In the genomic region with DNA sequence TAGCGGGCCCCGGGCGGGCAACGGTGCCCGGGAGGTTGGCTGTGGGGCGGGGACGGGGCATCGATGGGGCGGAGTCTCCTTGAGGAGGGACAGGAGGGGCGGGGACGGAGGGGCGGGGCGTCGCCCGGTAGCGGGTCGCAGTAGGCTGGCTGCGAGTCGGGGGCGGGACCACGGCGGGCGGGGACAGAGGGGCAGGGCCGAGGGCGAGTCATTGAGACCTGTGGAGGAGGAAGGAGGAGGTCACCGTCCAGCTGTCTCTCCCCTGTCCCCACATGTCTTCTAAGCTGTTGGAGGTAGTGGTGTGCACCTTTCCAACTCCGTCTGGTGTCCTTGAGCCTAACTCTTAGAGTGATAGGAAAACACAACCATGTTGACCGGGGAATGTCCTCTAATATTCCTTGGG, we compare ENCODE assay signal across 8 cellular contexts. TPM values are rescaled to one million over a fixed set of nuclear protein-coding genes. Genes with fewer than 3 reads are reported as not detected.
DNase-seq lines count a peak whose midpoint lies in the region; ATAC-seq and TF ChIP-seq lines count a peak whose summit lies in the region.

A gene (minus strand): TSS at position 54 of the 403 bp plus-strand sequence. CDS start 284 bp downstream, outside the sequence.

- H3K9me3 Mint-ChIP-seq in neural crest cell, result no peaks in the 10 kb centered on the region
- H3K9me3 Mint-ChIP-seq in stimulated activated naive CD8-positive, alpha-beta T cell treated with anti-CD3 and anti-CD28 coated beads, Interleukin-15, amount 100 ng/mL, for 72 hours, result no peaks in the 10 kb centered on the region

- no peaks in the 10 kb centered on the region for H3K36me3 Mint-ChIP-seq in neural crest cell (ENCODE audit: low read depth)

- H3K27ac Mint-ChIP-seq in neural crest cell (ENCODE audit: unreplicated experiment), result peak within 1 kb of the TSS; percentile 95
- H3K27ac Mint-ChIP-seq in stimulated activated naive CD8-positive, alpha-beta T cell treated with anti-CD3 and anti-CD28 coated beads, Interleukin-15, amount 100 ng/mL, for 72 hours, result peak within 1 kb of the TSS; percentile 98

- H3K4me1 ChIP-seq in ES-I3 (ENCODE audit: insufficient read depth, low read length), result no peaks in the 10 kb centered on the region
- peaks cover 10% of the 10 kb centered on the region for H3K4me1 ChIP-seq in HAP-1
- no peaks in the 10 kb centered on the region for H3K4me1 ChIP-seq in MM.1S (ENCODE audit: low read length)
- H3K4me1 ChIP-seq in SJCRH30, result peaks cover 5% of the 10 kb centered on the region; the same call in 1 of the 2 replicates

- peaks cover 23% of the 10 kb centered on the region for H3K4me1 Mint-ChIP-seq in neural crest cell
- H3K4me1 Mint-ChIP-seq in stimulated activated naive CD8-positive, alpha-beta T cell treated with anti-CD3 and anti-CD28 coated beads, Interleukin-15, amount 100 ng/mL, for 72 hours, result peaks cover 45% of the 10 kb centered on the region

- H2AFZ ChIP-seq in MM.1S (ENCODE audit: low read length), result peak within 1 kb of the TSS; percentile 99

- H3K27ac ChIP-seq in MM.1S (ENCODE audit: low read length) (peak within 1 kb of the TSS; percentile 81), SJCRH30 (peak within 1 kb of the TSS; percentile 90)

- H3K79me2 ChIP-seq in MM.1S (ENCODE audit: low read length), result peaks cover 44% of the 10 kb centered on the region

- H3K36me3 ChIP-seq in ES-I3 (ENCODE audit: insufficient read depth, low read length), result no peaks in the 10 kb centered on the region
- H3K36me3 ChIP-seq in HAP-1 (replicated peaks), result no peaks in the 10 kb centered on the region
- H3K36me3 ChIP-seq in MM.1S (replicated peaks; ENCODE audit: insufficient read depth, low read length), result no peaks in the 10 kb centered on the region
- H3K36me3 ChIP-seq in SJCRH30, result no peaks in the 10 kb centered on the region

- no peaks in the 10 kb centered on the region for H3F3A ChIP-seq in MM.1S (ENCODE audit: insufficient read depth, low read length)

- H3K4me3 ChIP-seq in HAP-1 (peak within 1 kb of the TSS; percentile 95), MM.1S (ENCODE audit: low read length) (peak within 1 kb of the TSS; percentile 79), SJCRH30 (peak within 1 kb of the TSS; percentile 82), fibroblast of villous mesenchyme (ENCODE audit: low read depth, low read length) (peak within 1 kb of the TSS; percentile 85)

- TF ChIP-seq CTCF in MM.1S (IDR thresholded peaks at IDR 0.05; ENCODE audit: low read length) (no peak), fibroblast of villous mesenchyme (IDR thresholded peaks at IDR 0.05; ENCODE audit: insufficient read depth, low read depth, low read length) (no peak), neural crest cell (conservative IDR thresholded peaks at IDR 0.05) (no peak)

- H3K27me3 Mint-ChIP-seq in neural crest cell (ENCODE audit: low read depth), result no peaks in the 10 kb centered on the region
- H3K27me3 Mint-ChIP-seq in stimulated activated naive CD8-positive, alpha-beta T cell treated with anti-CD3 and anti-CD28 coated beads, Interleukin-15, amount 100 ng/mL, for 72 hours, result no peaks in the 10 kb centered on the region

- peak within 1 kb of the TSS; percentile 93 for H3K4me2 ChIP-seq in MM.1S (ENCODE audit: low read depth, low read length)

- peak within 1 kb of the TSS; percentile 99 for H3K4me3 Mint-ChIP-seq in neural crest cell
- peak within 1 kb of the TSS; percentile 95 to 97 for H3K4me3 Mint-ChIP-seq in stimulated activated naive CD8-positive, alpha-beta T cell treated with anti-CD3 and anti-CD28 coated beads, Interleukin-15, amount 100 ng/mL, for 72 hours

- ATAC-seq in stimulated activated naive CD8-positive, alpha-beta T cell treated with anti-CD3 and anti-CD28 coated beads, Interleukin-15, amount 100 ng/mL, for 72 hours, result peak; percentile 86

- H3K9me3 ChIP-seq in ES-I3 (ENCODE audit: control insufficient read depth, insufficient read depth, low read length) (no peaks in the 10 kb centered on the region), HAP-1 (no peaks in the 10 kb centered on the region), MM.1S (replicated peaks; ENCODE audit: insufficient read depth, low read length) (no peaks in the 10 kb centered on the region), SJCRH30 (replicated peaks) (no peaks in the 10 kb centered on the region)

- no peaks in the 10 kb centered on the region for H3K9me2 ChIP-seq in MM.1S (replicated peaks; ENCODE audit: insufficient read depth, low read length)

- no peaks in the 10 kb centered on the region for H4K20me1 ChIP-seq in MM.1S (ENCODE audit: insufficient read depth, low read length)

- no peaks in the 10 kb centered on the region for H3K27me3 ChIP-seq in HAP-1 (ENCODE audit: low read depth)
- peaks cover 18% of the 10 kb centered on the region for H3K27me3 ChIP-seq in MM.1S (replicated peaks; ENCODE audit: insufficient read depth, low read length)
- no peaks in the 10 kb centered on the region for H3K27me3 ChIP-seq in SJCRH30

- in situ Hi-C loops in HAP-1 (cut with MboI; ENCODE audit: low sequenced_read_pairs), result no loop called here

- H3K9ac ChIP-seq in ES-I3 (ENCODE audit: low read depth, low read length) (peak within 1 kb of the TSS; percentile 98), MM.1S (ENCODE audit: low read length) (peak within 1 kb of the TSS; percentile 75)

- peak; percentile 87 to 99 for DNase-seq in HAP-1 (ENCODE audit: low spot score in 2 of 2)
- peak; percentile 94 for DNase-seq in MM.1S
- peak; percentile 98 to 99 for DNase-seq in SJCRH30
- DNase-seq in activated gamma-delta T cell treated with anti-CD3 and anti-CD28 coated beads, Interleukin-2, amount 50 U/mL, for 16 hours (ENCODE audit: low read depth), result peak; percentile 96
- peak; percentile 96 for DNase-seq in fibroblast of villous mesenchyme (ENCODE audit: low read depth)
- peak; percentile 89 for DNase-seq in neural crest cell (ENCODE audit: low read depth, low spot score)
- DNase-seq in stimulated activated naive CD8-positive, alpha-beta T cell treated with anti-CD3 and anti-CD28 coated beads, Interleukin-15, amount 100 ng/mL, for 72 hours, result peak; percentile 91 to 94

RNA-seq across cellular contexts. Expression of the gene that starts here (rescaled TPM):
- 13.9 and 15.2 TPM in 2 replicates for total RNA-seq in SJCRH30 (2014; rRNA removed; shearing (Covaris generic))
- total RNA-seq in fibroblast of villous mesenchyme (33.2 and 38.7 TPM in 2 replicates), neural crest cell (24.9 and 26.0 TPM in 2 replicates)

Comparison
In these comparisons a context has a peak if more than half of its experiments do, and no peak if none do; other contexts are left out.
1. Peak in every context shown above with its lines: DNase-seq, ATAC-seq, H3K4me3 ChIP-seq and H3K27ac ChIP-seq.